Comparison of ENCODE assay signal across 1 cellular context in the genomic region with DNA sequence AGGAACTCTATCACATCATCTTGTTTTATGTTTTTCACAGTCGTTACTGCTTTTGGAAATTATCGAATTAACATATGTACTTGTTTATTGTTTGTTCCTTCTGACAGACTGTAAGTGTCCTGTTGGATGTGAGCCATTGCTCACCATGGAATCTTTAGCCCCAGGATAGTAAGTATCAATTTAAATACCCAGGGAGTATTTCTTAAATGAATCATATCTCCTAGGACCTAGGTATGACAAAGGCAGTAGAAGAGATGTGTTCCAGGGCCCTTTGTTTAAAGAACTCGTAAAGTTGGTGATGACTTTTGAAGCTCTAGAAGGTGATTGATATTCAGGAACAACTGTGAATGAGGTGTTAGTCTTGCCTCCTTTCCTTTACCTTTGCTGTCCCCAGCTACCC.
TF ChIP-seq lines count a peak whose summit lies in the region.

No MANE protein-coding gene starts in this region.

TF ChIP-seq in GM23338, 12 proteins besides CTCF, POLR2A, EP300 and RAD21 (continued from another document):
- TF ChIP-seq, protein P1, sequence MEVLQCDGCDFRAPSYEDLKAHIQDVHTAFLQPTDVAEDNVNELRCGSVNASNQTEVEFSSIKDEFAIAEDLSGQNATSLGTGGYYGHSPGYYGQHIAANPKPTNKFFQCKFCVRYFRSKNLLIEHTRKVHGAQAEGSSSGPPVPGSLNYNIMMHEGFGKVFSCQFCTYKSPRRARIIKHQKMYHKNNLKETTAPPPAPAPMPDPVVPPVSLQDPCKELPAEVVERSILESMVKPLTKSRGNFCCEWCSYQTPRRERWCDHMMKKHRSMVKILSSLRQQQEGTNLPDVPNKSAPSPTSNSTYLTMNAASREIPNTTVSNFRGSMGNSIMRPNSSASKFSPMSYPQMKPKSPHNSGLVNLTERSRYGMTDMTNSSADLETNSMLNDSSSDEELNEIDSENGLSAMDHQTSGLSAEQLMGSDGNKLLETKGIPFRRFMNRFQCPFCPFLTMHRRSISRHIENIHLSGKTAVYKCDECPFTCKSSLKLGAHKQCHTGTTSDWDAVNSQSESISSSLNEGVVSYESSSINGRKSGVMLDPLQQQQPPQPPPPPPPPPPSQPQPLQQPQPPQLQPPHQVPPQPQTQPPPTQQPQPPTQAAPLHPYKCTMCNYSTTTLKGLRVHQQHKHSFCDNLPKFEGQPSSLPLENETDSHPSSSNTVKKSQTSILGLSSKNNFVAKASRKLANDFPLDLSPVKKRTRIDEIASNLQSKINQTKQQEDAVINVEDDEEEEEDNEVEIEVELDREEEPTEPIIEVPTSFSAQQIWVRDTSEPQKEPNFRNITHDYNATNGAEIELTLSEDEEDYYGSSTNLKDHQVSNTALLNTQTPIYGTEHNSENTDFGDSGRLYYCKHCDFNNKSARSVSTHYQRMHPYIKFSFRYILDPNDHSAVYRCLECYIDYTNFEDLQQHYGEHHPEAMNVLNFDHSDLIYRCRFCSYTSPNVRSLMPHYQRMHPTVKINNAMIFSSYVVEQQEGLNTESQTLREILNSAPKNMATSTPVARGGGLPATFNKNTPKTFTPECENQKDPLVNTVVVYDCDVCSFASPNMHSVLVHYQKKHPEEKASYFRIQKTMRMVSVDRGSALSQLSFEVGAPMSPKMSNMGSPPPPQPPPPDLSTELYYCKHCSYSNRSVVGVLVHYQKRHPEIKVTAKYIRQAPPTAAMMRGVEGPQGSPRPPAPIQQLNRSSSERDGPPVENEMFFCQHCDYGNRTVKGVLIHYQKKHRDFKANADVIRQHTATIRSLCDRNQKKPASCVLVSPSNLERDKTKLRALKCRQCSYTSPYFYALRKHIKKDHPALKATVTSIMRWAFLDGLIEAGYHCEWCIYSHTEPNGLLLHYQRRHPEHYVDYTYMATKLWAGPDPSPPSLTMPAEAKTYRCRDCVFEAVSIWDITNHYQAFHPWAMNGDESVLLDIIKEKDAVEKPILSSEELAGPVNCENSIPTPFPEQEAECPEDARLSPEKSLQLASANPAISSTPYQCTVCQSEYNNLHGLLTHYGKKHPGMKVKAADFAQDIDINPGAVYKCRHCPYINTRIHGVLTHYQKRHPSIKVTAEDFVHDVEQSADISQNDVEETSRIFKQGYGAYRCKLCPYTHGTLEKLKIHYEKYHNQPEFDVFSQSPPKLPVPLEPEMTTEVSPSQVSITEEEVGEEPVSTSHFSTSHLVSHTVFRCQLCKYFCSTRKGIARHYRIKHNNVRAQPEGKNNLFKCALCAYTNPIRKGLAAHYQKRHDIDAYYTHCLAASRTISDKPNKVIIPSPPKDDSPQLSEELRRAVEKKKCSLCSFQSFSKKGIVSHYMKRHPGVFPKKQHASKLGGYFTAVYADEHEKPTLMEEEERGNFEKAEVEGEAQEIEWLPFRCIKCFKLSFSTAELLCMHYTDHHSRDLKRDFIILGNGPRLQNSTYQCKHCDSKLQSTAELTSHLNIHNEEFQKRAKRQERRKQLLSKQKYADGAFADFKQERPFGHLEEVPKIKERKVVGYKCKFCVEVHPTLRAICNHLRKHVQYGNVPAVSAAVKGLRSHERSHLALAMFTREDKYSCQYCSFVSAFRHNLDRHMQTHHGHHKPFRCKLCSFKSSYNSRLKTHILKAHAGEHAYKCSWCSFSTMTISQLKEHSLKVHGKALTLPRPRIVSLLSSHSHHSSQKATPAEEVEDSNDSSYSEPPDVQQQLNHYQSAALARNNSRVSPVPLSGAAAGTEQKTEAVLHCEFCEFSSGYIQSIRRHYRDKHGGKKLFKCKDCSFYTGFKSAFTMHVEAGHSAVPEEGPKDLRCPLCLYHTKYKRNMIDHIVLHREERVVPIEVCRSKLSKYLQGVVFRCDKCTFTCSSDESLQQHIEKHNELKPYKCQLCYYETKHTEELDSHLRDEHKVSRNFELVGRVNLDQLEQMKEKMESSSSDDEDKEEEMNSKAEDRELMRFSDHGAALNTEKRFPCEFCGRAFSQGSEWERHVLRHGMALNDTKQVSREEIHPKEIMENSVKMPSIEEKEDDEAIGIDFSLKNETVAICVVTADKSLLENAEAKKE (CRISPR knock-in tag; IDR thresholded peaks at IDR 0.05), result no peak
- TF ChIP-seq EZH2 (IDR thresholded peaks at IDR 0.05; ENCODE audit: low read depth, unreplicated experiment) (no peak), CREB1 (CRISPR knock-in tag; IDR thresholded peaks at IDR 0.05; ENCODE audit: low read depth) (no peak), NANOG (IDR thresholded peaks at IDR 0.05; ENCODE audit: borderline replicate concordance) (no peak), POLR2AphosphoS5 (IDR thresholded peaks at IDR 0.05; ENCODE audit: low read depth) (no peak), ZNF114 (CRISPR knock-in tag; IDR thresholded peaks at IDR 0.05) (no peak), EZH2phosphoT487 (IDR thresholded peaks at IDR 0.05; ENCODE audit: unreplicated experiment) (no peak), STAT1 (IDR thresholded peaks at IDR 0.05; ENCODE audit: unreplicated experiment) (no peak)
- TF ChIP-seq, protein P2, sequence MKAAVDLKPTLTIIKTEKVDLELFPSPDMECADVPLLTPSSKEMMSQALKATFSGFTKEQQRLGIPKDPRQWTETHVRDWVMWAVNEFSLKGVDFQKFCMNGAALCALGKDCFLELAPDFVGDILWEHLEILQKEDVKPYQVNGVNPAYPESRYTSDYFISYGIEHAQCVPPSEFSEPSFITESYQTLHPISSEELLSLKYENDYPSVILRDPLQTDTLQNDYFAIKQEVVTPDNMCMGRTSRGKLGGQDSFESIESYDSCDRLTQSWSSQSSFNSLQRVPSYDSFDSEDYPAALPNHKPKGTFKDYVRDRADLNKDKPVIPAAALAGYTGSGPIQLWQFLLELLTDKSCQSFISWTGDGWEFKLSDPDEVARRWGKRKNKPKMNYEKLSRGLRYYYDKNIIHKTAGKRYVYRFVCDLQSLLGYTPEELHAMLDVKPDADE (IDR thresholded peaks at IDR 0.05), result no peak
